In genomic region chr7:122457969-122458368, GRCh38 we compare ENCODE assay signal across 25 cellular contexts.
"Had no signal": no experiment of that assay in that cellular context is flagged by ENCODE, and none has a peak within 500 bp of the region (broad histone marks: within the 10 kb centered on the region; RNA-seq: fewer than 3 reads in every experiment).

No MANE protein-coding gene starts in this region.

- H3K27ac Mint-ChIP-seq: effector memory CD8-positive, alpha-beta T cell; immature natural killer cell; memory B cell; mesothelial cell of epicardium; naive B cell; natural killer cell treated with Interleukin-12 subunit alpha and Interleukin-12 subunit beta and Interleukin-15 and Interleukin-18, amount 100 ng/mL, for 72 hours; progenitor cell of endocrine pancreas; stimulated activated naive CD8-positive, alpha-beta T cell treated with anti-CD3 and anti-CD28 coated beads, Interleukin-15, amount 100 ng/mL, for 72 hours had no signal

- H3K36me3 ChIP-seq: lower lobe of right lung, right lobe of liver, suprapubic skin, transverse colon, upper lobe of right lung, uterus had no signal

- H3K4me1 ChIP-seq: lower lobe of right lung, parathyroid adenoma, right lobe of liver, suprapubic skin, transverse colon, upper lobe of right lung, uterus had no signal

- H3K27me3 Mint-ChIP-seq: effector memory CD8-positive, alpha-beta T cell; memory B cell; naive B cell; natural killer cell treated with Interleukin-12 subunit alpha and Interleukin-12 subunit beta and Interleukin-15 and Interleukin-18, amount 100 ng/mL, for 72 hours; progenitor cell of endocrine pancreas; stimulated activated naive CD8-positive, alpha-beta T cell treated with anti-CD3 and anti-CD28 coated beads, Interleukin-15, amount 100 ng/mL, for 72 hours had no signal

- H3K36me3 Mint-ChIP-seq: immature natural killer cell; memory B cell; mesothelial cell of epicardium; naive B cell; natural killer cell treated with Interleukin-12 subunit alpha and Interleukin-12 subunit beta and Interleukin-15 and Interleukin-18, amount 100 ng/mL, for 72 hours had no signal

- H3K27me3 ChIP-seq: right lobe of liver, suprapubic skin, transverse colon, upper lobe of right lung, uterus had no signal

- H3K9me3 ChIP-seq: lower lobe of right lung, mucosa of descending colon, right lobe of liver, suprapubic skin, transverse colon, upper lobe of right lung, uterus had no signal

- H3K27ac ChIP-seq: lower lobe of right lung, parathyroid adenoma, right lobe of liver, suprapubic skin, transverse colon, upper lobe of right lung, uterus had no signal

- H3K4me1 Mint-ChIP-seq: immature natural killer cell; memory B cell; mesothelial cell of epicardium; naive B cell; neural crest cell; stimulated activated naive CD8-positive, alpha-beta T cell treated with anti-CD3 and anti-CD28 coated beads, Interleukin-15, amount 100 ng/mL, for 72 hours had no signal

- H3K4me3 ChIP-seq: lower lobe of right lung, mucosa of descending colon, right lobe of liver, suprapubic skin, transverse colon, upper lobe of right lung, uterus had no signal

- H3K9me3 Mint-ChIP-seq: memory B cell; mesothelial cell of epicardium; neural crest cell; stimulated activated naive CD8-positive, alpha-beta T cell treated with anti-CD3 and anti-CD28 coated beads, Interleukin-15, amount 100 ng/mL, for 72 hours had no signal

- H3K4me3 Mint-ChIP-seq: effector memory CD8-positive, alpha-beta T cell; immature natural killer cell; memory B cell; mesothelial cell of epicardium; naive B cell; natural killer cell treated with Interleukin-12 subunit alpha and Interleukin-12 subunit beta and Interleukin-15 and Interleukin-18, amount 100 ng/mL, for 72 hours; neural crest cell; stimulated activated naive CD8-positive, alpha-beta T cell treated with anti-CD3 and anti-CD28 coated beads, Interleukin-15, amount 100 ng/mL, for 72 hours had no signal

- DNase-seq: cortex of kidney; effector memory CD8-positive, alpha-beta T cell; immature natural killer cell; left ventricle myocardium superior; lower lobe of right lung; mucosa of descending colon; naive B cell; right lobe of liver; small intestine; stimulated activated CD4-positive, alpha-beta T cell treated with anti-CD3 and anti-CD28 coated beads, Interleukin-12 subunit alpha, Interleukin-12 subunit beta, amount 100 ng/mL, for 4 hours; stimulated activated CD4-positive, alpha-beta T cell treated with anti-CD3 and anti-CD28 coated beads, Interleukin-1b, Interleukin-23, amount 100 ng/mL, for 48 hours; stimulated activated CD4-positive, alpha-beta T cell treated with anti-CD3 and anti-CD28 coated beads, Interleukin-4, amount 100 ng/mL, for 1 hour; stimulated activated CD8-positive, alpha-beta memory T cell treated with anti-CD3 and anti-CD28 coated beads, Interleukin-4, amount 100 ng/mL, for 48 hours; stimulated activated naive CD4-positive, alpha-beta T cell; stimulated activated naive CD8-positive, alpha-beta T cell treated with anti-CD3 and anti-CD28 coated beads, Interleukin-15, amount 100 ng/mL, for 72 hours; transverse colon; upper lobe of right lung; uterus had no signal

- H3K79me2 ChIP-seq: parathyroid adenoma had no signal

- H3K9ac ChIP-seq: parathyroid adenoma had no signal
